17 cellular contexts compared by ENCODE assay signal in genomic region chr1:89881415-89882058, GRCh38.
DNase-seq lines count a peak whose midpoint lies in the region; ATAC-seq lines count a peak whose summit lies in the region.
"Had no signal": no experiment of that assay in that cellular context is flagged by ENCODE, and none has a peak within 500 bp of the region (broad histone marks: within the 10 kb centered on the region; RNA-seq: fewer than 3 reads in every experiment).

No MANE protein-coding gene starts in this region.

- peaks cover 8% of the 10 kb centered on the region for H3K9me3 Mint-ChIP-seq in activated naive CD4-positive, alpha-beta T cell treated with anti-CD3 and anti-CD28 coated beads for 36 hours
- no peaks in the 10 kb centered on the region for H3K9me3 Mint-ChIP-seq in immature natural killer cell

- no peak overlapping the region for H3K27ac ChIP-seq in trophoblast cell (ENCODE audit: low read depth, low read length)
- H3K27ac ChIP-seq: ascending aorta had no signal

- DNase-seq in activated naive CD4-positive, alpha-beta T cell treated with anti-CD3 and anti-CD28 coated beads for 36 hours: peak; percentile 37
- DNase-seq in activated naive CD4-positive, alpha-beta T cell treated with Interleukin-2 at 50 U/mL for 16 hours: no peak
- DNase-seq in SIG-M5 treated with dmso at 0.1 percent for 504 hours (lab: John Stamatoyannopoulos, UW; ENCODE audit: unreplicated experiment) (peak; percentile 51), trophoblast cell (peak; percentile 21 to 60), NCI-H82 (lab: John Stamatoyannopoulos, UW) (no peak), immature natural killer cell (no peak), hepatic stellate cell (ENCODE audit: low spot score) (no peak)
- DNase-seq: activated CD4-positive, alpha-beta T cell treated with anti-CD3 and anti-CD28 coated beads, Interleukin-2, amount 10 ng/mL, durations not matched to agents 7 days and 5 days; effector memory CD4-positive, alpha-beta T cell; hippocampal formation; kidney glomerular epithelial cell; midbrain; NCI-H1930; NCI-H446 treated with DMSO at 0.1 percent for 48 hours; T-helper 9 cell had no signal

- intact Hi-C loops in activated naive CD4-positive, alpha-beta T cell treated with anti-CD3 and anti-CD28 coated beads for 36 hours (cut with micrococcal nuclease): no loop called here

- CTCF ChIA-PET in activated naive CD4-positive, alpha-beta T cell treated with anti-CD3 and anti-CD28 coated beads for 36 hours (lab: Charles Lee): interaction anchor here (1.4 to 1.9 kb wide), 2 partner anchors 38 to 106 kb away, joined by 3 to 6 read pairs; no protein-coding TSS in a partner anchor

- H3K4me3 ChIP-seq in trophoblast cell (ENCODE audit: low read depth, low read length): no peak overlapping the region
- H3K4me3 ChIP-seq: ascending aorta had no signal

- peaks cover 4% of the 10 kb centered on the region for H3K9me3 ChIP-seq in trophoblast cell (ENCODE audit: insufficient read depth, low read depth, low read length)
- H3K9me3 ChIP-seq: ascending aorta had no signal

- no peak overlapping the region for H2BK120ac ChIP-seq in trophoblast cell (ENCODE audit: insufficient read depth, low read length, poor library complexity)

- peaks cover 43% of the 10 kb centered on the region for H3K4me1 Mint-ChIP-seq in activated naive CD4-positive, alpha-beta T cell treated with anti-CD3 and anti-CD28 coated beads for 36 hours (ENCODE audit: low read depth)
- peaks cover 16 to 30% of the 10 kb centered on the region in 2 donors for H3K4me1 Mint-ChIP-seq in immature natural killer cell

- H2BK12ac ChIP-seq in trophoblast cell (ENCODE audit: low read length): no peak overlapping the region

- no peak overlapping the region for H2AFZ ChIP-seq in trophoblast cell (ENCODE audit: insufficient read depth, low read length, poor library complexity)

- no peak overlapping the region for H3K9ac ChIP-seq in trophoblast cell (ENCODE audit: low read length)

- H3K79me2 ChIP-seq in trophoblast cell (ENCODE audit: control insufficient read depth, insufficient read depth, low read length, poor library complexity): no peaks in the 10 kb centered on the region

- no peak overlapping the region for H3K27ac Mint-ChIP-seq in activated naive CD4-positive, alpha-beta T cell treated with anti-CD3 and anti-CD28 coated beads for 36 hours
- no peak overlapping the region for H3K27ac Mint-ChIP-seq in immature natural killer cell
- H3K27ac Mint-ChIP-seq: activated CD4-positive, alpha-beta T cell treated with anti-CD3 and anti-CD28 coated beads, Interleukin-2, amount 10 ng/mL, durations not matched to agents 7 days and 5 days had no signal

- H2AK5ac ChIP-seq in trophoblast cell (ENCODE audit: low read length): no peak overlapping the region

- H3K36me3 ChIP-seq in trophoblast cell (ENCODE audit: control insufficient read depth in 1 of 2, insufficient read depth in 2 of 2, low read length in 2 of 2): peaks cover 2 to 5% of the 10 kb centered on the region in 2 experiments
- H3K36me3 ChIP-seq: ascending aorta had no signal

- H3K79me1 ChIP-seq in trophoblast cell (ENCODE audit: low read length): peaks cover 3% of the 10 kb centered on the region

- H3K27me3 ChIP-seq in trophoblast cell (ENCODE audit: insufficient read depth, low read length): no peaks in the 10 kb centered on the region
- H3K27me3 ChIP-seq: ascending aorta had no signal

- H3K36me3 Mint-ChIP-seq in activated naive CD4-positive, alpha-beta T cell treated with anti-CD3 and anti-CD28 coated beads for 36 hours (ENCODE audit: low read depth): peaks cover 37% of the 10 kb centered on the region
- H3K36me3 Mint-ChIP-seq in immature natural killer cell: peaks cover 6 to 16% (median 13%) of the 10 kb centered on the region in 3 donors

- H3K14ac ChIP-seq in trophoblast cell (ENCODE audit: low read length): no peak overlapping the region

- no peak overlapping the region for H3K4ac ChIP-seq in trophoblast cell (ENCODE audit: low read depth, low read length)

- no peak overlapping the region for H3K4me2 ChIP-seq in trophoblast cell (ENCODE audit: low read length)

- H3K27me3 Mint-ChIP-seq in activated naive CD4-positive, alpha-beta T cell treated with anti-CD3 and anti-CD28 coated beads for 36 hours (ENCODE audit: low read depth): no peaks in the 10 kb centered on the region
- no peaks in the 10 kb centered on the region for H3K27me3 Mint-ChIP-seq in immature natural killer cell (ENCODE audit: low read depth in 3 of 3)
- H3K27me3 Mint-ChIP-seq: activated CD4-positive, alpha-beta T cell treated with anti-CD3 and anti-CD28 coated beads, Interleukin-2, amount 10 ng/mL, durations not matched to agents 7 days and 5 days had no signal

- no CpG with 5 or more reads among the region's 1 CpG for WGBS in trophoblast cell (ENCODE audit: extremely low coverage, insufficient coverage, insufficient read length)

- no peak overlapping the region for H4K12ac ChIP-seq in trophoblast cell (ENCODE audit: low read depth, low read length)

- peaks cover 0 to 4% of the 10 kb centered on the region in 2 experiments for H3K4me1 ChIP-seq in trophoblast cell (ENCODE audit: control insufficient read depth in 1 of 2, insufficient read depth in 2 of 2, low read length in 2 of 2)
- H3K4me1 ChIP-seq: ascending aorta had no signal

- no peak overlapping the region for H3K18ac ChIP-seq in trophoblast cell (ENCODE audit: low read length)

- no peak overlapping the region for H3K4me3 Mint-ChIP-seq in activated naive CD4-positive, alpha-beta T cell treated with anti-CD3 and anti-CD28 coated beads for 36 hours
- H3K4me3 Mint-ChIP-seq in immature natural killer cell: no peak overlapping the region
- H3K4me3 Mint-ChIP-seq: activated CD4-positive, alpha-beta T cell treated with anti-CD3 and anti-CD28 coated beads, Interleukin-2, amount 10 ng/mL, durations not matched to agents 7 days and 5 days had no signal

- no peak overlapping the region for H4K91ac ChIP-seq in trophoblast cell (ENCODE audit: low read depth, low read length)

- H2BK5ac ChIP-seq in trophoblast cell (ENCODE audit: low read depth, low read length, poor library complexity): no peak overlapping the region

- no peak overlapping the region for H4K8ac ChIP-seq in trophoblast cell (ENCODE audit: low read depth, low read length)

- H3K23ac ChIP-seq in trophoblast cell (ENCODE audit: low read length): no peak overlapping the region

- peak; percentile 60 for ATAC-seq in GM21619 (IDR thresholded peaks at IDR 0.05; ENCODE audit: unreplicated experiment)

Comparison
In these comparisons a context has a peak if more than half of its experiments do, and no peak if none do; other contexts are left out.
1. DNase-seq: peak in activated naive CD4-positive, alpha-beta T cell treated with anti-CD3 and anti-CD28 coated beads for 36 hours (single experiment), SIG-M5 treated with dmso at 0.1 percent for 504 hours (single experiment) and trophoblast cell (2 of 2); none in activated naive CD4-positive, alpha-beta T cell treated with Interleukin-2 at 50 U/mL for 16 hours (single experiment), NCI-H82 (single experiment), immature natural killer cell (0 of 3) and hepatic stellate cell (single experiment).